In the genomic region with DNA sequence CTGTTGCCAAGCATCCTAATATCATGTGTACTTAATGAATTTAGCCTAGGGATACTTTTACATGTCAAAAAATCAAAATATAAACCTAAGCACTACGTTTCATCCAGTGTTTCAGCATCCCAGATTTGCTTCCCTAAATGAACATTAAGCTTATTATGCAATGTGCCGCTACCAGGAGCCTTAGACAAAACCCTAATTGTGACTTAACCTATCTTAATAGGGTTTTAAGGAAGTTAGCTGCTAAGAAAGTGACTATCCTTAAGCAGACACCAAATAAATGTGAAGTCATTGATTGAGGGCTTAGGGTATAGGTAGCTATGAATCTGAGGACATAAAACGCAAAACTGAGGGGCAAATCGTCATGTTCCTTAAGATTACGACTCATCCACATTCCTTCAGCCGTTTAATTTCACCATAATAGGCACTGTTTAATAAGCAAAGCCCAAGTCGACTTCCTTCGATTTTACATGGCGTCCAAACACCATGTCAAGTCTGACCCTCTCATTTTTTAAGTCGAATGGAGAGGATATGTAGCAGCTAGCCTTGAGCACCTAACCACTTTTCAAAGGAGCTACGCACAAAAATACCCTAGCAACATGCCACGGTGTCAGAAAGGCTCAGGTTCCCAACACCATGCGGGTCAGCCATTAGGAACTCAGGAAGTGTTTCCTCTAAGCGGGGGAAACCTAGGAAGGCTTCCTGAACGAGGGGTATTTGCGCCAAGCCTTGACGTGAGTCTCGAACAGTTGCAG, we compare ENCODE assay signal across 8 cellular contexts. TPM values are rescaled to one million over a fixed set of nuclear protein-coding genes. Genes with fewer than 3 reads are reported as not detected.
A peak's percentile ranks its signal among the peaks of the same experiment; 100 is the strongest.
DNase-seq lines count a peak whose midpoint lies in the region; ATAC-seq, FAIRE-seq and TF ChIP-seq lines count a peak whose summit lies in the region.

No MANE protein-coding gene starts in this region.

- intact Hi-C loops in sciatic nerve (cut with DNase I), result no loop called here

- no peak for ATAC-seq in sciatic nerve

- DNase-seq in A172 (ENCODE audit: low spot score) (peak; percentile 56), GM12891 (ENCODE audit: insufficient read length, low spot score) (no peak), SIG-M5 treated with dmso at 0.1 percent for 504 hours (lab: John Stamatoyannopoulos, UW; ENCODE audit: unreplicated experiment) (peak; percentile 81), epithelial cell of prostate (ENCODE audit: low read depth, low spot score) (no peak), osteoblast (ENCODE audit: insufficient read length, low spot score, missing footprints) (peak; percentile 81), glomerular visceral epithelial cell (ENCODE audit: extremely low spot score) (no peak), GM19238 (ENCODE audit: insufficient read length, low spot score) (no peak), sciatic nerve (ENCODE audit: low spot score) (no peak)

- peaks cover 61% of the 10 kb centered on the region for H4K20me1 ChIP-seq in osteoblast (ENCODE audit: insufficient read depth, low read length)

- no peak for TF ChIP-seq CTCF in osteoblast (IDR thresholded peaks at IDR 0.05; ENCODE audit: extremely low read depth, low read depth, low read length)

- peak; percentile 38 for FAIRE-seq in GM12891 (lab: Jason Lieb, UNC)

- no peaks in the 10 kb centered on the region for H3K9me3 ChIP-seq in osteoblast (ENCODE audit: low read depth, low read length)

- no peak for TF ChIP-seq POLR2A in GM12891 (IDR thresholded peaks at IDR 0.05; ENCODE audit: low read depth, low read length)

- peak overlapping the region; percentile 61 for H2AFZ ChIP-seq in osteoblast (ENCODE audit: low read length)

- H3K4me3 ChIP-seq in osteoblast (ENCODE audit: insufficient read depth, low read length), result peak overlapping the region; percentile 97

- H3K27ac ChIP-seq in epithelial cell of prostate (peak overlapping the region; percentile 95), osteoblast (ENCODE audit: low read depth, low read length) (peak overlapping the region; percentile 98)

- peaks cover 6% of the 10 kb centered on the region for H3K36me3 ChIP-seq in osteoblast (ENCODE audit: insufficient read depth, low read length)

- H3K27me3 ChIP-seq in osteoblast (ENCODE audit: insufficient read depth, low read length), result no peaks in the 10 kb centered on the region

- peak overlapping the region; percentile 84 for H3K4me2 ChIP-seq in osteoblast (ENCODE audit: insufficient read depth, low read length)

- H3K79me2 ChIP-seq in osteoblast (ENCODE audit: insufficient read depth, low read length), result peaks cover 96% of the 10 kb centered on the region

- peaks cover 47% of the 10 kb centered on the region for H3K4me1 ChIP-seq in osteoblast (ENCODE audit: insufficient read depth, low read length)

TF ChIP-seq in GM12891, 5 proteins besides CTCF, POLR2A, EP300 and RAD21:
- TF ChIP-seq POU2F2 (IDR thresholded peaks at IDR 0.05; ENCODE audit: low read depth, low read length), result no peak
- TF ChIP-seq TAF1 (IDR thresholded peaks at IDR 0.05; ENCODE audit: low read depth, low read length), result 0 out of 2 replicates have a peak, but pooled peaks have one; percentile 26
- TF ChIP-seq PAX5 (IDR thresholded peaks at IDR 0.05; ENCODE audit: insufficient read depth, low read length, severe bottlenecking), result no peak

RNA-seq across cellular contexts. Expression of a gene that starts 1.1 kb away (rescaled TPM):
- 458 and 509 TPM in 2 replicates for total RNA-seq in A172 (2014; rRNA removed; shearing (Covaris generic))
- 212 TPM for polyA plus RNA-seq in GM12891 (2012; ENCODE audit: low read depth, missing spikeins)
- 1,414 and 1,418 TPM in 2 replicates for total RNA-seq in osteoblast
- 398 TPM for total RNA-seq in sciatic nerve

RNA-seq across cellular contexts. Expression of a gene that starts 1.4 kb away (rescaled TPM):
- total RNA-seq in A172 (2014; rRNA removed; shearing (Covaris generic)), result 374 and 393 TPM in 2 replicates
- polyA plus RNA-seq in GM12891 (2012; ENCODE audit: low read depth, missing spikeins), result 190 TPM
- total RNA-seq in osteoblast (394 and 418 TPM in 2 replicates), sciatic nerve (315 TPM)

RNA-seq across cellular contexts. Expression of a gene that starts 41.7 kb away (rescaled TPM):
- total RNA-seq in A172 (2014; rRNA removed; shearing (Covaris generic)), result 36.6 and 47.3 TPM in 2 replicates
- 13.1 TPM for polyA plus RNA-seq in GM12891 (2012; ENCODE audit: low read depth, missing spikeins)
- total RNA-seq in osteoblast (41.3 and 44.5 TPM in 2 replicates), sciatic nerve (69.7 TPM)

Comparison
In these comparisons a context has a peak if more than half of its experiments do, and no peak if none do; other contexts are left out.
1. DNase-seq: peak in A172 (single experiment), SIG-M5 treated with dmso at 0.1 percent for 504 hours (single experiment) and osteoblast (single experiment); none in GM12891 (single experiment), epithelial cell of prostate (single experiment), glomerular visceral epithelial cell (single experiment), GM19238 (single experiment) and sciatic nerve (single experiment).